14 cellular contexts compared by ENCODE assay signal in genomic region chr3:193732391-193732790, GRCh38.
DNase-seq lines count a peak whose midpoint lies in the region; ATAC-seq, FAIRE-seq and TF ChIP-seq lines count a peak whose summit lies in the region.
"Had no signal": no experiment of that assay in that cellular context is flagged by ENCODE, and none has a peak within 500 bp of the region (broad histone marks: within the 10 kb centered on the region; RNA-seq: fewer than 3 reads in every experiment).

No MANE protein-coding gene starts in this region.

- H3K4me3 ChIP-seq in K562 = no peak overlapping the region

- in situ Hi-C loops in ACHN (cut with HindIII; ENCODE audit: low pct_ligation_motif_present, low pct_unique_long_range_greater_than_20kb, low sequenced_read_pairs) (no loop called here), K562 (cut with MboI) (no loop called here)

- no peaks in the 10 kb centered on the region for H3K79me2 ChIP-seq in K562 (ENCODE audit: control insufficient read depth, insufficient read depth, low read length)

- FAIRE-seq in K562 (lab: Jason Lieb, UNC) = peak; percentile 40
- FAIRE-seq: G401.6 had no signal

- H3K9ac ChIP-seq in K562 (ENCODE audit: insufficient read depth in 1 of 2, low read depth in 2 of 2, low read length in 2 of 2) = no peak overlapping the region

- no peak for TF ChIP-seq EP300 in K562 (IDR thresholded peaks at IDR 0.05; ENCODE audit: low read length)

- no peak overlapping the region; the same call in 2 of the 3 replicates for H3K27ac ChIP-seq in K562 (ENCODE audit: extremely low read depth, low read depth, low read length)

- TF ChIP-seq RAD21 in K562 (CRISPR knock-in tag; conservative IDR thresholded peaks at IDR 0.05 in 1 of 2, IDR thresholded peaks at IDR 0.05 in 1 of 2) = no peak

- no peaks in the 10 kb centered on the region for H3K9me1 ChIP-seq in K562 (ENCODE audit: control insufficient read depth, insufficient read depth, low read length)

- CTCF ChIA-PET in K562 (lab: Yijun Ruan, JAX; ENCODE audit: low intra/inter-chr PET ratio) = no interaction called here

- WGBS in K562 (ENCODE audit: insufficient coverage, low coverage, missing lambda C conversion rate) = 22% methylated on average over 9 of the region's 9 CpGs

- TF ChIP-seq CTCF in K562 (IDR thresholded peaks at IDR 0.05 in 2 of 3, conservative IDR thresholded peaks at IDR 0.05 in 1 of 3; ENCODE audit: insufficient read depth in 2 of 3, low read depth in 1 of 3, low read length in 3 of 3) = no peak

- H3K9me3 ChIP-seq in K562 (replicated peaks; ENCODE audit: control insufficient read depth, insufficient read depth, low read depth, low read length) = no peaks in the 10 kb centered on the region

- no peaks in the 10 kb centered on the region for H4K20me1 ChIP-seq in K562 (replicated peaks; ENCODE audit: control insufficient read depth, insufficient read depth, low read length)

- no peaks in the 10 kb centered on the region for H3K36me3 ChIP-seq in K562 (ENCODE audit: control insufficient read depth, insufficient read depth, low read length)

- ATAC-seq in K562 = no peak; the same call in 1 of the 3 replicates
- ATAC-seq: activated CD8-positive, alpha-beta T cell treated with anti-CD3 and anti-CD28 coated beads, Interleukin-2, amount 10 ng/mL, durations not matched to agents 7 days and 5 days; effector memory CD8-positive, alpha-beta T cell; stimulated activated naive B cell treated with anti-CD40 and anti-IgM and Interleukin-4, amounts not matched to agents 10 μg/mL and 1 μg/mL and 100 μg/mL, for 72 hours had no signal

- H2AFZ ChIP-seq in K562 (ENCODE audit: low read depth, low read length) = peak overlapping the region; percentile 19; the same call in 1 of the 2 replicates

- POLR2A ChIA-PET in K562 (lab: Yijun Ruan, JAX) = no interaction called here

- H3K4me2 ChIP-seq in K562 (ENCODE audit: insufficient read depth, low read length) = no peak overlapping the region

- peak; percentile 55 for DNase-seq in ACHN
- DNase-seq in HS-5 (ENCODE audit: low read depth) = peak; percentile 75
- peak in 1 of 4 experiments; percentile 12 for DNase-seq in K562 (ENCODE audit: extremely low read depth in 1 of 4, low spot score in 3 of 4)
- DNase-seq in left kidney (ENCODE audit: low read depth, low spot score) = peak; percentile 28
- no peak for DNase-seq in activated naive CD4-positive, alpha-beta T cell (lab: John Stamatoyannopoulos, UW)
- DNase-seq in ecto neural progenitor cell (ENCODE audit: low spot score) = no peak
- DNase-seq in OCI-M2 (lab: John Stamatoyannopoulos, UW; ENCODE audit: unreplicated experiment) = no peak
- no peak for DNase-seq in superior temporal gyrus (ENCODE audit: extremely low spot score)
- DNase-seq: activated CD8-positive, alpha-beta T cell treated with anti-CD3 and anti-CD28 coated beads, Interleukin-2, amount 10 ng/mL, durations not matched to agents 7 days and 5 days; effector memory CD8-positive, alpha-beta T cell; NCI-H524; stimulated activated naive B cell treated with anti-CD40 and anti-IgM and Interleukin-4, amounts not matched to agents 10 μg/mL and 1 μg/mL and 100 μg/mL, for 72 hours; SW 1271 had no signal

- no peak for TF ChIP-seq POLR2A in K562 (conservative IDR thresholded peaks at IDR 0.05)

- no TSS peak for BruUV-seq in K562 (replicated peaks; lab: Mats Ljungman, UMichigan)

- peaks cover 0 to 3% of the 10 kb centered on the region in 2 experiments; a peak in 1 of 5 replicates for H3K4me1 ChIP-seq in K562 (replicated peaks in 1 of 2; ENCODE audit: control insufficient read depth in 2 of 2, insufficient read depth in 2 of 2, low read length in 2 of 2)

- H3K27me3 ChIP-seq in K562 (ENCODE audit: control insufficient read depth in 2 of 2, insufficient read depth in 2 of 2, low read length in 2 of 2) = peaks cover 0 to 15% of the 10 kb centered on the region in 2 experiments; a peak in 1 of 5 replicates

- intact Hi-C loops in K562 (cut with micrococcal nuclease) = no loop called here

TF ChIP-seq in K562, 482 proteins besides CTCF, POLR2A, EP300 and RAD21:
- no peak for TF ChIP-seq TCF15 (CRISPR knock-in tag; IDR thresholded peaks at IDR 0.05)
- TF ChIP-seq FOSL1 (tag; conservative IDR thresholded peaks at IDR 0.05) = peak; percentile 56; the same call in 1 of the 2 replicates

Comparison
In these comparisons a context has a peak if more than half of its experiments do, and no peak if none do; other contexts are left out.
1. DNase-seq: peak in ACHN (single experiment), HS-5 (single experiment) and left kidney (single experiment); none in activated naive CD4-positive, alpha-beta T cell (0 of 4), ecto neural progenitor cell (single experiment), OCI-M2 (single experiment) and superior temporal gyrus (single experiment).